ENCODE assay signal across 9 cellular contexts in the genomic region with DNA sequence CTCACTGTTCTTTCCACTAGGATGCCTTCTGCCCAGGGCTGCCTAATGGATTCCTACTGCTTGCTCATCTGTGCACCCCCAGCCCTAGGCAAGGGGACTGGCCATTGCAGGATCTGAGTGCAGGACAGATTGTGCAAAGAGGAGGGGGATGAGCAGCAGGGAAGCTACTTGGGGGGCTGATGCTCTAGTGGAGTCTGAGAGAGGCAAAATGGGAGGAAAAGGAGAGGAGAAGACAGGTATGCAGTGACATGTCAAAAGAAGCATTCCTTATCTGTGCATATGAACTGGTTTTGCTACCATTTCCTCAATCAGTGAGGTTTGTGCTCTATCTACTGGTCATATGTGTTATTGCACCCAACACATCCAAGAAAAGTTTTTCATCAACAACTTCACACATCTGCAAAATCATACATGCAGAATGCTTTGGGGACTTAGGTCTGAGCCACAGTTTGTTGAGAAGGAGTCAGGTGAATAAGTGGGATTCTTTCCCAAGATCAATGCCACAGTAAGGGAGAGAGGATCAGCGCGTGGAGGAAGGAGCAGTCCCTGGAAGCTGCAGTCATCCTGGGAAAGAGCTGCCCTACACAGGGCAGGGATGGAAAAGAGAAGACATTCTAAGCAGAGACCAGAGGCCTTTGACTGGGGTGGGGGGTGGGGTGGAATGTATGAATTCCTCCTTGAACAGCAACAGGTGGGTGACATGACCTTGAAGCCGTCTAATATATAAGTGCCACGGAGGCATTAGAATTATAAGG. TPM values are rescaled to one million over a fixed set of nuclear protein-coding genes. Genes with fewer than 3 reads are reported as not detected.
DNase-seq lines count a peak whose midpoint lies in the region; ATAC-seq and TF ChIP-seq lines count a peak whose summit lies in the region.
"Had no signal": no experiment of that assay in that cellular context is flagged by ENCODE, and none has a peak within 500 bp of the region (broad histone marks: within the 10 kb centered on the region; RNA-seq: fewer than 3 reads in every experiment).

No MANE protein-coding gene starts in this region.

- no peak for TF ChIP-seq POLR2A in IMR-90 (IDR thresholded peaks at IDR 0.05; ENCODE audit: low read depth, low read length)

- no peaks in the 10 kb centered on the region for H3F3A ChIP-seq in SU-DHL-6 (ENCODE audit: insufficient read depth)

- ATAC-seq in GM19023 (IDR thresholded peaks at IDR 0.05; ENCODE audit: unreplicated experiment) (peak; percentile 62), IMR-90 (ENCODE audit: low read depth) (peak; percentile 82)

- H3K14ac ChIP-seq in IMR-90 (replicated peaks; ENCODE audit: low read depth, low read length) = no peak overlapping the region

- H3K9me1 ChIP-seq in IMR-90 (ENCODE audit: insufficient read depth, low read length) = no peaks in the 10 kb centered on the region

- H3K4me2 ChIP-seq in IMR-90 (ENCODE audit: low read depth, low read length) = no peak overlapping the region
- no peak overlapping the region for H3K4me2 ChIP-seq in SU-DHL-6 (ENCODE audit: low read depth, low read length, poor library complexity, severe bottlenecking)

- no peak overlapping the region for H4K91ac ChIP-seq in IMR-90 (ENCODE audit: insufficient read depth, low read depth, low read length)

- CTCF ChIA-PET in Caco-2 (lab: Charles Lee) = interaction anchor here (0.5 to 2.4 kb wide), 4 partner anchors 34 to 240 kb away, joined by 3 to 6 read pairs (median 3); partner anchors contain the start of gene TRABD2B
- CTCF ChIA-PET in IMR-90 (lab: Yijun Ruan, JAX) = interaction anchor here (1.5 kb wide), 1 partner anchor 261 kb away, joined by 3 read pairs; no protein-coding TSS in a partner anchor

- H3K36me3 ChIP-seq in Caco-2 (ENCODE audit: control insufficient read depth, insufficient read depth, low read length) (no peaks in the 10 kb centered on the region; the same call in 1 of the 2 replicates), IMR-90 (ENCODE audit: control insufficient read depth, insufficient read depth, low read length) (no peaks in the 10 kb centered on the region), SU-DHL-6 (ENCODE audit: low read length) (no peaks in the 10 kb centered on the region)
- H3K36me3 ChIP-seq: SJCRH30 had no signal

- no peaks in the 10 kb centered on the region for H3K9me3 Mint-ChIP-seq in Caco-2 (ENCODE audit: unreplicated experiment)

- no peak overlapping the region for H3K9ac ChIP-seq in IMR-90 (ENCODE audit: low read depth, low read length)
- no peak overlapping the region for H3K9ac ChIP-seq in SU-DHL-6 (ENCODE audit: low read length)

- no peaks in the 10 kb centered on the region for H3K9me2 ChIP-seq in SU-DHL-6 (replicated peaks; ENCODE audit: insufficient read depth, low read length)

- no peak overlapping the region for H3K27ac Mint-ChIP-seq in Caco-2 (ENCODE audit: unreplicated experiment)

- H2BK15ac ChIP-seq in IMR-90 (ENCODE audit: low read depth, low read length) = no peak overlapping the region

- TF ChIP-seq CTCF in Caco-2 (IDR thresholded peaks at IDR 0.05; ENCODE audit: insufficient read depth in 1 of 2, low read depth in 1 of 2, low read length in 1 of 2, severe bottlenecking in 1 of 2, unreplicated experiment in 1 of 2) (peak; percentile 44 to 72), IMR-90 (conservative IDR thresholded peaks at IDR 0.05; ENCODE audit: low read depth, low read length) (peak; percentile 48), SU-DHL-6 (IDR thresholded peaks at IDR 0.05; ENCODE audit: insufficient read depth, low read length, poor library complexity, severe bottlenecking) (peak; percentile 23), retinal pigment epithelial cell (conservative IDR thresholded peaks at IDR 0.05; ENCODE audit: low read depth, low read length) (peak; percentile 58)

- BruUV-seq in Caco-2 (replicated peaks; lab: Mats Ljungman, UMichigan) (no TSS peak), IMR-90 (replicated peaks; lab: Mats Ljungman, UMichigan) (no TSS peak)

- no peak overlapping the region for H3K56ac ChIP-seq in IMR-90 (ENCODE audit: extremely low read depth, insufficient read depth, low read length)

- peak overlapping the region; percentile 9 for H2AK9ac ChIP-seq in IMR-90 (replicated peaks; ENCODE audit: low read depth, low read length, poor library complexity)

- no peaks in the 10 kb centered on the region for H3K27me3 ChIP-seq in Caco-2 (replicated peaks; ENCODE audit: control insufficient read depth, insufficient read depth, low read length)
- no peaks in the 10 kb centered on the region; the same call in 1 of the 2 replicates for H3K27me3 ChIP-seq in IMR-90 (ENCODE audit: control insufficient read depth, insufficient read depth, low read length)
- H3K27me3 ChIP-seq in SU-DHL-6 (ENCODE audit: low read length) = no peaks in the 10 kb centered on the region

- POLR2A ChIA-PET in Caco-2 (lab: Charles Lee) = no interaction called here
- POLR2A ChIA-PET in IMR-90 (lab: Charles Lee; ENCODE audit: unreplicated experiment) = no interaction called here

- intact Hi-C loops in Caco-2 (cut with micrococcal nuclease; ENCODE audit: unreplicated experiment) (loop anchor here (1.0 to 2.0 kb wide), 4 partner anchors 35 to 288 kb away; no protein-coding TSS in a partner anchor), IMR-90 (cut with micrococcal nuclease) (no loop called here)

- H3K4me3 ChIP-seq in Caco-2 (ENCODE audit: low read depth, low read length) (no peak overlapping the region), IMR-90 (ENCODE audit: insufficient read depth, low read depth, low read length) (no peak overlapping the region), SU-DHL-6 (ENCODE audit: insufficient read depth, low read length, poor library complexity, severe bottlenecking) (no peak overlapping the region), retinal pigment epithelial cell (ENCODE audit: low read length) (no peak overlapping the region)
- H3K4me3 ChIP-seq: SJCRH30 had no signal

- no peak overlapping the region for H3K23ac ChIP-seq in IMR-90 (ENCODE audit: low read depth, low read length)

- in situ Hi-C loops in IMR-90 (cut with MboI; ENCODE audit: low sequenced_read_pairs) = no loop called here

- peak; percentile 60 for TF ChIP-seq RAD21 in IMR-90 (IDR thresholded peaks at IDR 0.05; ENCODE audit: low read length)

- peak in 1 of 2 experiments; percentile 41 for DNase-seq in Caco-2
- DNase-seq in IMR-90 = peak; percentile 35
- peak; percentile 44 for DNase-seq in glomerular visceral epithelial cell (ENCODE audit: extremely low spot score)
- DNase-seq in retinal pigment epithelial cell (ENCODE audit: low read depth) = no peak
- DNase-seq in stimulated activated CD8-positive, alpha-beta memory T cell treated with anti-CD3 and anti-CD28 coated beads, Interleukin-4, amount 100 ng/mL, for 48 hours = no peak
- no peak for DNase-seq in nucleus accumbens (lab: John Stamatoyannopoulos, UW)

- no peaks in the 10 kb centered on the region for H3K79me1 ChIP-seq in IMR-90 (ENCODE audit: low read depth in 1 of 2, low read length in 2 of 2)

- H3K36me3 Mint-ChIP-seq in Caco-2 (ENCODE audit: insufficient read depth, unreplicated experiment) = no peaks in the 10 kb centered on the region

- no peak overlapping the region for H3K4me3 Mint-ChIP-seq in Caco-2 (ENCODE audit: unreplicated experiment)

- no peaks in the 10 kb centered on the region for H3K27me3 Mint-ChIP-seq in Caco-2 (ENCODE audit: insufficient read depth, unreplicated experiment)

- H2BK120ac ChIP-seq in IMR-90 (ENCODE audit: low read depth, low read length) = no peak overlapping the region

- H2AK5ac ChIP-seq in IMR-90 (ENCODE audit: low read depth, low read length) = no peak overlapping the region

- WGBS in IMR-90 (ENCODE audit: extremely low coverage in 2 of 2, insufficient read length in 1 of 2), 2 experiments = 38% methylated on average over 2 of the region's 4 CpGs; no CpG with 5 or more reads in 1 of the 2 experiments

- H2BK5ac ChIP-seq in IMR-90 (ENCODE audit: low read depth, low read length, poor library complexity, severe bottlenecking) = no peak overlapping the region

- H4K8ac ChIP-seq in IMR-90 (ENCODE audit: low read depth in 2 of 2, low read length in 2 of 2) = no peak overlapping the region

- no peaks in the 10 kb centered on the region for H3K9me3 ChIP-seq in Caco-2
- H3K9me3 ChIP-seq in IMR-90 (ENCODE audit: control insufficient read depth, insufficient read depth, low read length) = no peaks in the 10 kb centered on the region
- no peaks in the 10 kb centered on the region for H3K9me3 ChIP-seq in SU-DHL-6 (ENCODE audit: insufficient read depth, low read length)
- H3K9me3 ChIP-seq: SJCRH30 had no signal

- no peaks in the 10 kb centered on the region for H3K79me2 ChIP-seq in SU-DHL-6 (ENCODE audit: insufficient read depth, low read length)

- peak overlapping the region; percentile 8 for H2AFZ ChIP-seq in IMR-90 (replicated peaks; ENCODE audit: low read length, poor library complexity)
- H2AFZ ChIP-seq in SU-DHL-6 (ENCODE audit: low read depth, low read length, severe bottlenecking) = no peak overlapping the region

- H3K18ac ChIP-seq in IMR-90 (ENCODE audit: low read depth, low read length) = no peak overlapping the region

- peaks cover 8% of the 10 kb centered on the region for H3K4me1 Mint-ChIP-seq in Caco-2 (ENCODE audit: low read depth, unreplicated experiment)

- H3K4ac ChIP-seq in IMR-90 (ENCODE audit: low read depth, low read length) = no peak overlapping the region

- no peak overlapping the region for H3K27ac ChIP-seq in IMR-90 (ENCODE audit: insufficient read depth, low read length)
- no peak overlapping the region for H3K27ac ChIP-seq in SU-DHL-6 (ENCODE audit: low read depth, low read length)
- H3K27ac ChIP-seq: SJCRH30 had no signal

- dilution Hi-C loops in IMR-90 (cut with HindIII; ENCODE audit: low sequenced_read_pairs, unreplicated experiment) = no loop called here

- H4K5ac ChIP-seq in IMR-90 (ENCODE audit: low read depth, low read length) = no peak overlapping the region

- H3K4me1 ChIP-seq in Caco-2 (no peaks in the 10 kb centered on the region), IMR-90 (ENCODE audit: control insufficient read depth, insufficient read depth, low read length) (no peaks in the 10 kb centered on the region)
- H3K4me1 ChIP-seq: SJCRH30 had no signal

- H4K20me1 ChIP-seq in IMR-90 (ENCODE audit: insufficient read depth, low read length) (no peaks in the 10 kb centered on the region), SU-DHL-6 (ENCODE audit: low read depth, low read length) (no peaks in the 10 kb centered on the region)

- H2BK20ac ChIP-seq in IMR-90 (ENCODE audit: low read depth, low read length) = no peak overlapping the region

TF ChIP-seq in IMR-90, 13 proteins besides CTCF, POLR2A, EP300 and RAD21:
- 0 out of 2 replicates have a peak, but pooled peaks have one; percentile 24 for TF ChIP-seq SMC3 (IDR thresholded peaks at IDR 0.05; ENCODE audit: low read depth, low read length)
- TF ChIP-seq FOS (IDR thresholded peaks at IDR 0.05; ENCODE audit: low read depth, low read length) = no peak
- TF ChIP-seq RFX5 (IDR thresholded peaks at IDR 0.05; ENCODE audit: low read depth, low read length) = no peak

RNA-seq across cellular contexts. Expression of gene SLC5A9, which starts 14.4 kb away (rescaled TPM):
- total RNA-seq in Caco-2 (2022) = 3.9 and 4.9 TPM in 2 replicates
- total RNA-seq in IMR-90 (2012; rRNA removed) = not detected in 2 replicates
- polyA plus RNA-seq in IMR-90 (2012; rRNA removed) = not detected in 2 replicates
- polyA plus RNA-seq in IMR-90 (2012; cell fraction: cytosol; rRNA removed) = not detected in 2 replicates
- polyA plus RNA-seq in IMR-90 (2012; cell fraction: nucleus; rRNA removed; ENCODE audit: low replicate concordance) = not detected in 2 replicates
- total RNA-seq: SJCRH30 had no signal

Comparison
In these comparisons a context has a peak if more than half of its experiments do, and no peak if none do; other contexts are left out.
1. DNase-seq: peak in IMR-90 (single experiment) and glomerular visceral epithelial cell (single experiment); none in retinal pigment epithelial cell (single experiment), stimulated activated CD8-positive, alpha-beta memory T cell treated with anti-CD3 and anti-CD28 coated beads, Interleukin-4, amount 100 ng/mL, for 48 hours (single experiment) and nucleus accumbens (0 of 56).
2. Peak in every context shown above with its lines, with median percentiles within 50 percentile points of each other: CTCF ChIP-seq.